27 cellular contexts compared by ENCODE assay signal in genomic region chrX:39550795-39551361, GRCh38.
A peak's percentile ranks its signal among the peaks of the same experiment; 100 is the strongest.
DNase-seq lines count a peak whose midpoint lies in the region; ATAC-seq, FAIRE-seq and TF ChIP-seq lines count a peak whose summit lies in the region.
"Had no signal": no experiment of that assay in that cellular context is flagged by ENCODE, and none has a peak within 500 bp of the region (broad histone marks: within the 10 kb centered on the region; RNA-seq: fewer than 3 reads in every experiment).

No MANE protein-coding gene starts in this region.

- peak; percentile 58 to 64 for ATAC-seq in activated T-cell treated with anti-CD3 and anti-CD28 coated beads, Interleukin-2, amount 50 U/mL, for 72 hours (replicated peaks in 1 of 2)
- ATAC-seq in HG03175 (IDR thresholded peaks at IDR 0.05; ENCODE audit: unreplicated experiment): peak; percentile 62
- peak; percentile 99 for ATAC-seq in K562
- peak; percentile 52 for ATAC-seq in stimulated activated naive CD8-positive, alpha-beta T cell treated with anti-CD3 and anti-CD28 coated beads, Interleukin-15, Interleukin-2, amounts not matched to agents 100 U/mL and 50 U/mL, for 24 hours
- ATAC-seq: HepG2, natural killer cell, SK-N-SH treated with all-trans-retinoic acid at 6 μM for 48 hours had no signal

- TF ChIP-seq RAD21 in K562 (CRISPR knock-in tag; conservative IDR thresholded peaks at IDR 0.05 in 1 of 2, IDR thresholded peaks at IDR 0.05 in 1 of 2): no peak

- H3K9me1 ChIP-seq in K562 (ENCODE audit: control insufficient read depth, insufficient read depth, low read length): no peaks in the 10 kb centered on the region

- H3K4me3 Mint-ChIP-seq in activated T-cell treated with anti-CD3 and anti-CD28 coated beads, Interleukin-2, amount 50 U/mL, for 72 hours: no peak overlapping the region
- no peak overlapping the region for H3K4me3 Mint-ChIP-seq in activated T-cell treated with anti-CD3 and anti-CD28 coated beads, Interleukin-2, amount 50 U/mL, for 24 hours
- H3K4me3 Mint-ChIP-seq in activated T-helper 1 cell treated with anti-CD3 and anti-CD28 coated beads, Interleukin-12 subunit alpha, Interleukin-12 subunit beta, Interleukin-2, Interleukin-4 antibody, amounts not matched to agents 30 ng/mL and 10 ng/mL and 1 ng/mL, durations not matched to agents 14 hours and 24 hours and 36 hours: no peak overlapping the region
- H3K4me3 Mint-ChIP-seq: H9; natural killer cell; T-helper 2 cell treated with Interferon-gamma antibody and Interleukin-4, amounts not matched to agents 5 μg/mL and 100 μg/mL, for 36 hours had no signal

- peaks cover 0 to 1% of the 10 kb centered on the region in 2 donors for H3K9me3 Mint-ChIP-seq in activated T-cell treated with anti-CD3 and anti-CD28 coated beads, Interleukin-2, amount 50 U/mL, for 72 hours
- peaks cover 6% of the 10 kb centered on the region for H3K9me3 Mint-ChIP-seq in activated T-cell treated with anti-CD3 and anti-CD28 coated beads, Interleukin-2, amount 50 U/mL, for 24 hours
- peaks cover 4% of the 10 kb centered on the region for H3K9me3 Mint-ChIP-seq in activated T-helper 1 cell treated with anti-CD3 and anti-CD28 coated beads, Interleukin-12 subunit alpha, Interleukin-12 subunit beta, Interleukin-2, Interleukin-4 antibody, amounts not matched to agents 30 ng/mL and 10 ng/mL and 1 ng/mL, durations not matched to agents 14 hours and 24 hours and 36 hours
- H3K9me3 Mint-ChIP-seq: T-helper 2 cell treated with Interferon-gamma antibody and Interleukin-4, amounts not matched to agents 5 μg/mL and 100 μg/mL, for 36 hours had no signal

- no peak overlapping the region for H2AFZ ChIP-seq in K562 (ENCODE audit: low read depth, low read length)

- H3K4me3 ChIP-seq in K562: no peak overlapping the region
- no peak overlapping the region for H3K4me3 ChIP-seq in uterus
- H3K4me3 ChIP-seq: cardiac muscle cell, dorsolateral prefrontal cortex, suprapubic skin had no signal

- intact Hi-C loops in K562 (cut with micrococcal nuclease): no loop called here
- intact Hi-C loops in activated T-helper 1 cell treated with anti-CD3 and anti-CD28 coated beads, Interleukin-12 subunit alpha, Interleukin-12 subunit beta, Interleukin-2, Interleukin-4 antibody, amounts not matched to agents 30 ng/mL and 10 ng/mL and 1 ng/mL, durations not matched to agents 14 hours and 24 hours and 36 hours (cut with micrococcal nuclease): no loop called here
- intact Hi-C loops in uterus (cut with DNase I; ENCODE audit: low total_unique reads): no loop called here

- H3K9me3 ChIP-seq in K562 (replicated peaks; ENCODE audit: control insufficient read depth, insufficient read depth, low read depth, low read length): peaks cover 4% of the 10 kb centered on the region; the same call in 1 of the 2 replicates
- no peaks in the 10 kb centered on the region for H3K9me3 ChIP-seq in uterus
- H3K9me3 ChIP-seq: suprapubic skin had no signal

- TF ChIP-seq POLR2A in K562 (conservative IDR thresholded peaks at IDR 0.05) (no peak), uterus (IDR thresholded peaks at IDR 0.05) (no peak)

- in situ Hi-C loops in K562 (cut with MboI): no loop called here

- H3K36me3 ChIP-seq in K562 (ENCODE audit: control insufficient read depth, insufficient read depth, low read length) (no peaks in the 10 kb centered on the region), uterus (no peaks in the 10 kb centered on the region)
- H3K36me3 ChIP-seq: cardiac muscle cell, suprapubic skin had no signal

- no peak overlapping the region for H3K4me2 ChIP-seq in K562 (ENCODE audit: insufficient read depth, low read length)

- no peaks in the 10 kb centered on the region for H3K79me2 ChIP-seq in K562 (ENCODE audit: control insufficient read depth, insufficient read depth, low read length)

- DNase-seq in activated T-cell treated with anti-CD3 and anti-CD28 coated beads, Interleukin-2, amount 50 U/mL, for 72 hours: peak in 1 of 2 donors; percentile 7
- no peak for DNase-seq in activated T-cell treated with anti-CD3 and anti-CD28 coated beads, Interleukin-2, amount 50 U/mL, for 24 hours
- DNase-seq in K562 (ENCODE audit: extremely low read depth in 1 of 4, low spot score in 3 of 4) (peak; percentile 51 to 75 (median 62)), uterus (no peak), HuH-7.5 (ENCODE audit: low spot score) (no peak)
- DNase-seq in stimulated activated naive CD8-positive, alpha-beta T cell treated with anti-CD3 and anti-CD28 coated beads, Interleukin-15, Interleukin-2, amounts not matched to agents 100 U/mL and 50 U/mL, for 24 hours: peak; percentile 3
- DNase-seq in activated T-helper 1 cell treated with anti-CD3 and anti-CD28 coated beads, Interleukin-12 subunit alpha, Interleukin-12 subunit beta, Interleukin-2, Interleukin-4 antibody, amounts not matched to agents 30 ng/mL and 10 ng/mL and 1 ng/mL, durations not matched to agents 14 hours and 24 hours and 36 hours (ENCODE audit: low spot score): no peak
- DNase-seq: ACHN; activated CD4-positive, CD25-positive, alpha-beta regulatory T cell treated with anti-CD3 and anti-CD28 coated beads, Interleukin-2, amount 50 U/mL, for 72 hours; activated CD8-positive, alpha-beta memory T cell treated with anti-CD3 and anti-CD28 coated beads, Interleukin-2, amount 50 U/mL, for 48 hours; dorsolateral prefrontal cortex; foreskin melanocyte; mesenchymal stem cell; natural killer cell; NCI-H446 treated with DMSO at 0.1 percent for 48 hours had no signal

- peak; percentile 67; the same call in 1 of the 2 replicates for TF ChIP-seq EP300 in K562 (IDR thresholded peaks at IDR 0.05; ENCODE audit: low read length)

- CTCF ChIA-PET in K562 (lab: Yijun Ruan, JAX; ENCODE audit: low intra/inter-chr PET ratio): no interaction called here

- TF ChIP-seq CTCF in K562 (IDR thresholded peaks at IDR 0.05 in 2 of 3, conservative IDR thresholded peaks at IDR 0.05 in 1 of 3; ENCODE audit: insufficient read depth in 2 of 3, low read depth in 1 of 3, low read length in 3 of 3) (no peak), uterus (IDR thresholded peaks at IDR 0.05) (no peak)

- peak; percentile 80 for FAIRE-seq in K562 (lab: Jason Lieb, UNC)
- FAIRE-seq: GM12892, HepG2, urothelium cell line had no signal

- H3K36me3 Mint-ChIP-seq in activated T-cell treated with anti-CD3 and anti-CD28 coated beads, Interleukin-2, amount 50 U/mL, for 72 hours (ENCODE audit: insufficient read depth in 2 of 2): peaks cover 0 to 4% of the 10 kb centered on the region in 2 donors
- H3K36me3 Mint-ChIP-seq in activated T-cell treated with anti-CD3 and anti-CD28 coated beads, Interleukin-2, amount 50 U/mL, for 24 hours (ENCODE audit: low read depth): no peaks in the 10 kb centered on the region
- no peaks in the 10 kb centered on the region for H3K36me3 Mint-ChIP-seq in activated T-helper 1 cell treated with anti-CD3 and anti-CD28 coated beads, Interleukin-12 subunit alpha, Interleukin-12 subunit beta, Interleukin-2, Interleukin-4 antibody, amounts not matched to agents 30 ng/mL and 10 ng/mL and 1 ng/mL, durations not matched to agents 14 hours and 24 hours and 36 hours (ENCODE audit: low read depth)
- H3K36me3 Mint-ChIP-seq: CD14-positive monocyte, natural killer cell had no signal

- peaks cover 12% of the 10 kb centered on the region for H3K4me1 Mint-ChIP-seq in activated T-cell treated with anti-CD3 and anti-CD28 coated beads, Interleukin-2, amount 50 U/mL, for 72 hours (ENCODE audit: low read depth)
- peaks cover 16% of the 10 kb centered on the region for H3K4me1 Mint-ChIP-seq in activated T-cell treated with anti-CD3 and anti-CD28 coated beads, Interleukin-2, amount 50 U/mL, for 24 hours (ENCODE audit: low read depth)
- H3K4me1 Mint-ChIP-seq in activated T-helper 1 cell treated with anti-CD3 and anti-CD28 coated beads, Interleukin-12 subunit alpha, Interleukin-12 subunit beta, Interleukin-2, Interleukin-4 antibody, amounts not matched to agents 30 ng/mL and 10 ng/mL and 1 ng/mL, durations not matched to agents 14 hours and 24 hours and 36 hours (ENCODE audit: low read depth): no peaks in the 10 kb centered on the region
- H3K4me1 Mint-ChIP-seq: CD14-positive monocyte, H9, natural killer cell had no signal

- peaks cover 0 to 5% of the 10 kb centered on the region in 2 experiments; a peak in 3 of 5 replicates for H3K4me1 ChIP-seq in K562 (replicated peaks in 1 of 2; ENCODE audit: control insufficient read depth in 2 of 2, insufficient read depth in 2 of 2, low read length in 2 of 2)
- no peaks in the 10 kb centered on the region for H3K4me1 ChIP-seq in uterus
- H3K4me1 ChIP-seq: suprapubic skin had no signal

- 3% methylated on average over 11 of the region's 11 CpGs for WGBS in K562 (ENCODE audit: insufficient coverage, low coverage, missing lambda C conversion rate)

- H3K27ac ChIP-seq in K562 (ENCODE audit: extremely low read depth, low read depth, low read length) (no peak overlapping the region), uterus (no peak overlapping the region)
- H3K27ac ChIP-seq: cardiac muscle cell, dorsolateral prefrontal cortex, epithelial cell of prostate, RWPE1, suprapubic skin had no signal

- no peak overlapping the region for H3K9ac ChIP-seq in K562 (ENCODE audit: insufficient read depth in 1 of 2, low read depth in 2 of 2, low read length in 2 of 2)

- no peaks in the 10 kb centered on the region for H4K20me1 ChIP-seq in K562 (replicated peaks; ENCODE audit: control insufficient read depth, insufficient read depth, low read length)

- H3K27ac Mint-ChIP-seq in activated T-cell treated with anti-CD3 and anti-CD28 coated beads, Interleukin-2, amount 50 U/mL, for 72 hours: no peak overlapping the region
- H3K27ac Mint-ChIP-seq in activated T-cell treated with anti-CD3 and anti-CD28 coated beads, Interleukin-2, amount 50 U/mL, for 24 hours: no peak overlapping the region
- no peak overlapping the region for H3K27ac Mint-ChIP-seq in activated T-helper 1 cell treated with anti-CD3 and anti-CD28 coated beads, Interleukin-12 subunit alpha, Interleukin-12 subunit beta, Interleukin-2, Interleukin-4 antibody, amounts not matched to agents 30 ng/mL and 10 ng/mL and 1 ng/mL, durations not matched to agents 14 hours and 24 hours and 36 hours
- H3K27ac Mint-ChIP-seq: CD14-positive monocyte; H9; natural killer cell; T-helper 2 cell treated with Interferon-gamma antibody and Interleukin-4, amounts not matched to agents 5 μg/mL and 100 μg/mL, for 36 hours had no signal

- no TSS peak for BruUV-seq in K562 (replicated peaks; lab: Mats Ljungman, UMichigan)

- H3K27me3 ChIP-seq in K562 (ENCODE audit: control insufficient read depth in 2 of 2, insufficient read depth in 2 of 2, low read length in 2 of 2) (no peaks in the 10 kb centered on the region), uterus (no peaks in the 10 kb centered on the region)
- H3K27me3 ChIP-seq: cardiac muscle cell, suprapubic skin had no signal

- POLR2A ChIA-PET in K562 (lab: Yijun Ruan, JAX): no interaction called here

- H3K27me3 Mint-ChIP-seq in activated T-cell treated with anti-CD3 and anti-CD28 coated beads, Interleukin-2, amount 50 U/mL, for 72 hours (ENCODE audit: low read depth): peaks cover 11% of the 10 kb centered on the region
- peaks cover 39% of the 10 kb centered on the region for H3K27me3 Mint-ChIP-seq in activated T-cell treated with anti-CD3 and anti-CD28 coated beads, Interleukin-2, amount 50 U/mL, for 24 hours
- H3K27me3 Mint-ChIP-seq in activated T-helper 1 cell treated with anti-CD3 and anti-CD28 coated beads, Interleukin-12 subunit alpha, Interleukin-12 subunit beta, Interleukin-2, Interleukin-4 antibody, amounts not matched to agents 30 ng/mL and 10 ng/mL and 1 ng/mL, durations not matched to agents 14 hours and 24 hours and 36 hours (ENCODE audit: insufficient read depth): peaks cover 2% of the 10 kb centered on the region

Comparison
In these comparisons a context has a peak if more than half of its experiments do, and no peak if none do; other contexts are left out.
1. DNase-seq: peak in K562 (4 of 4) and stimulated activated naive CD8-positive, alpha-beta T cell treated with anti-CD3 and anti-CD28 coated beads, Interleukin-15, Interleukin-2, amounts not matched to agents 100 U/mL and 50 U/mL, for 24 hours (single experiment); none in activated T-cell treated with anti-CD3 and anti-CD28 coated beads, Interleukin-2, amount 50 U/mL, for 24 hours (single experiment), activated T-helper 1 cell treated with anti-CD3 and anti-CD28 coated beads, Interleukin-12 subunit alpha, Interleukin-12 subunit beta, Interleukin-2, Interleukin-4 antibody, amounts not matched to agents 30 ng/mL and 10 ng/mL and 1 ng/mL, durations not matched to agents 14 hours and 24 hours and 36 hours (single experiment), uterus (0 of 2) and HuH-7.5 (single experiment).
2. Peak in every context shown above with its lines, with median percentiles within 50 percentile points of each other: ATAC-seq.